In the genomic region with DNA sequence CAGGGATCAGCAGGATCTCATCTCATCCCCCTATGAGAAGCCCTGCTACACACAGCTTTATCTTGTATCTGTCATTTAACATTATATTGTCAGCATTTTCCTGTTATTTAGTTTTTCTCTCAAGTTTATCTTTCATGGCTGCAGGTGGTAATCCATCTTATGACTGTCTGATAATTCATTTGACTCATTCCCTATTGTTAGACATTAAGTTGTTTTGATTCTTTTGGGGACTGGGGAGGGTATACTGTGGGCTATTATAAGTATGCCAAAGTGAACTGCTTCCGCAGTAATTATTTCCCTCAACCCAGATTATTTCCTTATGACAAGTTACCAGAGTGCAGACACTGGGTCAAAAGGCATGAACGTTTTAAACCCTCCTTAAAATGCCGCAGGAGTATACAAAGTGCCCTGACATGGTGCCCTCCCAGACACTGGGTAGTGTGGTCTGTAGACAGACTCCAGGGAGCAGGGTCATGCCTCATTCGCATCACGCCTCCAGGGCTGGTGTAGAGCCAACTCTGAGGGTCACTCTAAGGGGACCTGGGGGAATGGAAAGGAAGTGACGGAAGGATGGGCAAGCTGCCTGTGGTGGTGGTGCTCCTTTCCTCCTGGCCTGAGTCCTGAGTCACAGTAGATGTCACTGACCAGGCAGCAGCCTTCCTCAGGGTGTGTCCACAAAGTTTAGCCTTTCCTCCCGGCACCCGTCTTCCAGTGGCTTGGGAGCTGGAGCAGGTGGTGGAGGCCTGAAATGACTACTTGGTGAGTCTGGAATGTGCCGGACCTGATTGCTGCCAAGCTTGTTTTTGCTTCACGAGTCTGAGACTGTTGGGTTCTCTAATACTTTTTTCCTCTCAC, we compare ENCODE assay signal across 1 cellular context.
TF ChIP-seq lines count a peak whose summit lies in the region.

No MANE protein-coding gene starts in this region.

TF ChIP-seq in WTC11, 78 proteins besides CTCF, POLR2A, EP300 and RAD21 (continued from another document):
- TF ChIP-seq, protein P1, sequence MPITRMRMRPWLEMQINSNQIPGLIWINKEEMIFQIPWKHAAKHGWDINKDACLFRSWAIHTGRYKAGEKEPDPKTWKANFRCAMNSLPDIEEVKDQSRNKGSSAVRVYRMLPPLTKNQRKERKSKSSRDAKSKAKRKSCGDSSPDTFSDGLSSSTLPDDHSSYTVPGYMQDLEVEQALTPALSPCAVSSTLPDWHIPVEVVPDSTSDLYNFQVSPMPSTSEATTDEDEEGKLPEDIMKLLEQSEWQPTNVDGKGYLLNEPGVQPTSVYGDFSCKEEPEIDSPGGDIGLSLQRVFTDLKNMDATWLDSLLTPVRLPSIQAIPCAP (CRISPR knock-in tag; IDR thresholded peaks at IDR 0.05) = no peak
- TF ChIP-seq, protein P2, sequence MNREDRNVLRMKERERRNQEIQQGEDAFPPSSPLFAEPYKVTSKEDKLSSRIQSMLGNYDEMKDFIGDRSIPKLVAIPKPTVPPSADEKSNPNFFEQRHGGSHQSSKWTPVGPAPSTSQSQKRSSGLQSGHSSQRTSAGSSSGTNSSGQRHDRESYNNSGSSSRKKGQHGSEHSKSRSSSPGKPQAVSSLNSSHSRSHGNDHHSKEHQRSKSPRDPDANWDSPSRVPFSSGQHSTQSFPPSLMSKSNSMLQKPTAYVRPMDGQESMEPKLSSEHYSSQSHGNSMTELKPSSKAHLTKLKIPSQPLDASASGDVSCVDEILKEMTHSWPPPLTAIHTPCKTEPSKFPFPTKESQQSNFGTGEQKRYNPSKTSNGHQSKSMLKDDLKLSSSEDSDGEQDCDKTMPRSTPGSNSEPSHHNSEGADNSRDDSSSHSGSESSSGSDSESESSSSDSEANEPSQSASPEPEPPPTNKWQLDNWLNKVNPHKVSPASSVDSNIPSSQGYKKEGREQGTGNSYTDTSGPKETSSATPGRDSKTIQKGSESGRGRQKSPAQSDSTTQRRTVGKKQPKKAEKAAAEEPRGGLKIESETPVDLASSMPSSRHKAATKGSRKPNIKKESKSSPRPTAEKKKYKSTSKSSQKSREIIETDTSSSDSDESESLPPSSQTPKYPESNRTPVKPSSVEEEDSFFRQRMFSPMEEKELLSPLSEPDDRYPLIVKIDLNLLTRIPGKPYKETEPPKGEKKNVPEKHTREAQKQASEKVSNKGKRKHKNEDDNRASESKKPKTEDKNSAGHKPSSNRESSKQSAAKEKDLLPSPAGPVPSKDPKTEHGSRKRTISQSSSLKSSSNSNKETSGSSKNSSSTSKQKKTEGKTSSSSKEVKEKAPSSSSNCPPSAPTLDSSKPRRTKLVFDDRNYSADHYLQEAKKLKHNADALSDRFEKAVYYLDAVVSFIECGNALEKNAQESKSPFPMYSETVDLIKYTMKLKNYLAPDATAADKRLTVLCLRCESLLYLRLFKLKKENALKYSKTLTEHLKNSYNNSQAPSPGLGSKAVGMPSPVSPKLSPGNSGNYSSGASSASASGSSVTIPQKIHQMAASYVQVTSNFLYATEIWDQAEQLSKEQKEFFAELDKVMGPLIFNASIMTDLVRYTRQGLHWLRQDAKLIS (CRISPR knock-in tag; IDR thresholded peaks at IDR 0.05; ENCODE audit: borderline replicate concordance) = no peak
- TF ChIP-seq ZNF396 (CRISPR knock-in tag; IDR thresholded peaks at IDR 0.05; ENCODE audit: borderline replicate concordance) = no peak
- TF ChIP-seq, protein P3, sequence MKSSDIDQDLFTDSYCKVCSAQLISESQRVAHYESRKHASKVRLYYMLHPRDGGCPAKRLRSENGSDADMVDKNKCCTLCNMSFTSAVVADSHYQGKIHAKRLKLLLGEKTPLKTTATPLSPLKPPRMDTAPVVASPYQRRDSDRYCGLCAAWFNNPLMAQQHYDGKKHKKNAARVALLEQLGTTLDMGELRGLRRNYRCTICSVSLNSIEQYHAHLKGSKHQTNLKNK (CRISPR knock-in tag; IDR thresholded peaks at IDR 0.05) = no peak
- TF ChIP-seq, protein P4, sequence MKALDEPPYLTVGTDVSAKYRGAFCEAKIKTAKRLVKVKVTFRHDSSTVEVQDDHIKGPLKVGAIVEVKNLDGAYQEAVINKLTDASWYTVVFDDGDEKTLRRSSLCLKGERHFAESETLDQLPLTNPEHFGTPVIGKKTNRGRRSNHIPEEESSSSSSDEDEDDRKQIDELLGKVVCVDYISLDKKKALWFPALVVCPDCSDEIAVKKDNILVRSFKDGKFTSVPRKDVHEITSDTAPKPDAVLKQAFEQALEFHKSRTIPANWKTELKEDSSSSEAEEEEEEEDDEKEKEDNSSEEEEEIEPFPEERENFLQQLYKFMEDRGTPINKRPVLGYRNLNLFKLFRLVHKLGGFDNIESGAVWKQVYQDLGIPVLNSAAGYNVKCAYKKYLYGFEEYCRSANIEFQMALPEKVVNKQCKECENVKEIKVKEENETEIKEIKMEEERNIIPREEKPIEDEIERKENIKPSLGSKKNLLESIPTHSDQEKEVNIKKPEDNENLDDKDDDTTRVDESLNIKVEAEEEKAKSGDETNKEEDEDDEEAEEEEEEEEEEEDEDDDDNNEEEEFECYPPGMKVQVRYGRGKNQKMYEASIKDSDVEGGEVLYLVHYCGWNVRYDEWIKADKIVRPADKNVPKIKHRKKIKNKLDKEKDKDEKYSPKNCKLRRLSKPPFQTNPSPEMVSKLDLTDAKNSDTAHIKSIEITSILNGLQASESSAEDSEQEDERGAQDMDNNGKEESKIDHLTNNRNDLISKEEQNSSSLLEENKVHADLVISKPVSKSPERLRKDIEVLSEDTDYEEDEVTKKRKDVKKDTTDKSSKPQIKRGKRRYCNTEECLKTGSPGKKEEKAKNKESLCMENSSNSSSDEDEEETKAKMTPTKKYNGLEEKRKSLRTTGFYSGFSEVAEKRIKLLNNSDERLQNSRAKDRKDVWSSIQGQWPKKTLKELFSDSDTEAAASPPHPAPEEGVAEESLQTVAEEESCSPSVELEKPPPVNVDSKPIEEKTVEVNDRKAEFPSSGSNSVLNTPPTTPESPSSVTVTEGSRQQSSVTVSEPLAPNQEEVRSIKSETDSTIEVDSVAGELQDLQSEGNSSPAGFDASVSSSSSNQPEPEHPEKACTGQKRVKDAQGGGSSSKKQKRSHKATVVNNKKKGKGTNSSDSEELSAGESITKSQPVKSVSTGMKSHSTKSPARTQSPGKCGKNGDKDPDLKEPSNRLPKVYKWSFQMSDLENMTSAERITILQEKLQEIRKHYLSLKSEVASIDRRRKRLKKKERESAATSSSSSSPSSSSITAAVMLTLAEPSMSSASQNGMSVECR (CRISPR knock-in tag; IDR thresholded peaks at IDR 0.05; ENCODE audit: borderline replicate concordance) = no peak
- TF ChIP-seq IRF2 (CRISPR knock-in tag; IDR thresholded peaks at IDR 0.05; ENCODE audit: borderline replicate concordance, low read depth) = no peak
- TF ChIP-seq ZNF263 (CRISPR knock-in tag; IDR thresholded peaks at IDR 0.05; ENCODE audit: low read depth) = no peak
